20 cellular contexts compared by ENCODE assay signal in the genomic region with DNA sequence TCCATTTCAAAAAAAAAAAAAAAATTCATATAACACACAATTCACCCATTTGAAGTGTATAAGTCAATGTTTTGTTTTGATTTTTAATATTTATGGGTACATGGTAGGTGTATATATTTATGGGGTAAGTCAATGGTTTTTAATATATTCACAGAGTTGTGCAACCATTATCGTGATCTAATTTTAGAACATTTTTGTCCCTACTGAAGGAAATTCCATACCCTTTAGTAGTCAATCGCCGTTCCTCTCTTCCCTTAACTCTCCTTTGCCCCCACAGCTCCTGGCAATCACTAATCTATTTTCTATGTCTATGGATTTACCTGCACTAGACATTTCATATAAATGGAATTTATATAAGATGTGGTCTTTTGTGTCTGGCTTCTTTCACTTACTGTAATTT.
DNase-seq lines count a peak whose midpoint lies in the region; FAIRE-seq and TF ChIP-seq lines count a peak whose summit lies in the region.
"Had no signal": no experiment of that assay in that cellular context is flagged by ENCODE, and none has a peak within 500 bp of the region (broad histone marks: within the 10 kb centered on the region; RNA-seq: fewer than 3 reads in every experiment).

No MANE protein-coding gene starts in this region.

- TF ChIP-seq POLR2A in Peyer's patch (IDR thresholded peaks at IDR 0.05) = no peak

- no peak overlapping the region for H3K14ac ChIP-seq in H9 (ENCODE audit: insufficient read depth, low read length)

- no peaks in the 10 kb centered on the region for H3K79me2 ChIP-seq in H9 (ENCODE audit: insufficient read depth, low read length)

- no peak overlapping the region for H3T11ph ChIP-seq in H9 (ENCODE audit: low read length)

- peak; percentile 12 for DNase-seq in AG10803 (ENCODE audit: low read depth)
- DNase-seq in HS-5 (ENCODE audit: low read depth) = peak; percentile 39
- DNase-seq in bronchial epithelial cell (ENCODE audit: low read depth) = peak; percentile 6
- peak; percentile 3 for DNase-seq in fibroblast of villous mesenchyme (ENCODE audit: low read depth)
- DNase-seq in H9 = no peak
- no peak for DNase-seq in activated gamma-delta T cell (lab: John Stamatoyannopoulos, UW)
- no peak for DNase-seq in dermis blood vessel endothelial cell
- DNase-seq in Peyer's patch = no peak
- DNase-seq: 8988T, C1 segment of cervical spinal cord, DMS153, Karpas-422, MM.1S, NCI-H1105, NCI-H187 treated with DMSO at 0.1 percent for 48 hours, NCI-H774, SHP77 treated with DMSO at 0.1 percent for 48 hours had no signal

- H3K27ac Mint-ChIP-seq in H9 = no peak overlapping the region

- H4K91ac ChIP-seq in H9 (ENCODE audit: insufficient read length, low read depth, low read length) = no peak overlapping the region

- H2BK15ac ChIP-seq in H9 (ENCODE audit: low read depth, low read length) = no peak overlapping the region

- H2AK5ac ChIP-seq in H9 (ENCODE audit: insufficient read length, low read length) = no peak overlapping the region

- H3K9me3 ChIP-seq in H9 (ENCODE audit: control insufficient read depth, low read depth, low read length) (no peaks in the 10 kb centered on the region), Peyer's patch (no peaks in the 10 kb centered on the region)

- no peaks in the 10 kb centered on the region for H3K27me3 ChIP-seq in bronchial epithelial cell (ENCODE audit: control insufficient read depth, insufficient read depth, low read length)
- H3K27me3 ChIP-seq in H9 (ENCODE audit: insufficient read depth, low read length) = no peaks in the 10 kb centered on the region
- no peaks in the 10 kb centered on the region for H3K27me3 ChIP-seq in Peyer's patch

- H3K18ac ChIP-seq in H9 (ENCODE audit: insufficient read length, low read depth, low read length) = no peak overlapping the region

- no peak overlapping the region for H3K27ac ChIP-seq in H9 (ENCODE audit: insufficient read length, low read depth, low read length)
- H3K27ac ChIP-seq in Peyer's patch = no peak overlapping the region

- H3K36me3 Mint-ChIP-seq in H9 (ENCODE audit: insufficient read depth in 1 of 3, low read depth in 3 of 3) = peaks cover 3 to 25% (median 12%) of the 10 kb centered on the region in 3 experiments; a peak in 5 of 7 replicates

- TF ChIP-seq CTCF in AG10803 (conservative IDR thresholded peaks at IDR 0.05; ENCODE audit: low read length) = no peak
- no peak for TF ChIP-seq CTCF in bronchial epithelial cell (IDR thresholded peaks at IDR 0.05; ENCODE audit: insufficient read depth, low read length, severe bottlenecking)
- no peak for TF ChIP-seq CTCF in fibroblast of villous mesenchyme (IDR thresholded peaks at IDR 0.05; ENCODE audit: insufficient read depth, low read depth, low read length)
- TF ChIP-seq CTCF in H9 (conservative IDR thresholded peaks at IDR 0.05) = no peak
- TF ChIP-seq CTCF in Peyer's patch (IDR thresholded peaks at IDR 0.05) = no peak

- no peak overlapping the region for H3K4me2 ChIP-seq in H9 (ENCODE audit: insufficient read depth, insufficient read length, low read length)

- no peak overlapping the region for H2BK120ac ChIP-seq in H9 (ENCODE audit: low read depth, low read length, poor library complexity, severe bottlenecking)

- peaks cover 8% of the 10 kb centered on the region for H3K36me3 ChIP-seq in bronchial epithelial cell (ENCODE audit: control insufficient read depth, insufficient read depth, low read length)
- peaks cover 0 to 73% (median 0%) of the 10 kb centered on the region in 3 donors for H3K36me3 ChIP-seq in Peyer's patch

- H4K8ac ChIP-seq in H9 (replicated peaks; ENCODE audit: insufficient read length, low read depth, low read length) = no peak overlapping the region

- H3K27me3 Mint-ChIP-seq in H9 (ENCODE audit: low read depth) = no peaks in the 10 kb centered on the region

- H3K4me3 Mint-ChIP-seq in H9 = no peak overlapping the region

- H3K4me1 Mint-ChIP-seq in H9 = no peaks in the 10 kb centered on the region

- no peaks in the 10 kb centered on the region for H4K20me1 ChIP-seq in H9 (ENCODE audit: control insufficient read depth, insufficient read depth, insufficient read length)

- no peaks in the 10 kb centered on the region for H3K9me3 Mint-ChIP-seq in H9

- no peak for FAIRE-seq in bronchial epithelial cell (lab: Jason Lieb, UNC)
- FAIRE-seq: GM12891, GM19239, H1 had no signal

- H3K4me1 ChIP-seq in H9 (ENCODE audit: insufficient read depth, low read length) (no peaks in the 10 kb centered on the region), Peyer's patch (no peaks in the 10 kb centered on the region)

- no peak overlapping the region for H3K9ac ChIP-seq in H9 (ENCODE audit: extremely low read depth, insufficient read length, low read length)

- no peak overlapping the region for H2BK5ac ChIP-seq in H9 (ENCODE audit: insufficient read length, low read length)

- H3K23ac ChIP-seq in H9 (ENCODE audit: insufficient read length, low read depth, low read length) = no peak overlapping the region

- no peak overlapping the region for H4K5ac ChIP-seq in H9 (ENCODE audit: insufficient read length, low read depth, low read length)

- no peak overlapping the region for H2AFZ ChIP-seq in H9 (ENCODE audit: low read length)

- H3K56ac ChIP-seq in H9 (ENCODE audit: insufficient read length, low read depth, low read length) = no peak overlapping the region

- H2BK12ac ChIP-seq in H9 (ENCODE audit: insufficient read length, low read depth, low read length) = no peak overlapping the region

- no peak overlapping the region for H2BK20ac ChIP-seq in H9 (ENCODE audit: low read depth, low read length, poor library complexity, severe bottlenecking)

- WGBS in H9 (ENCODE audit: extremely low coverage, insufficient read length, low lambda C conversion rate) = no CpG with 5 or more reads among the region's 3 CpGs

- H3K4me3 ChIP-seq in AG10803 (ENCODE audit: low read length) (no peak overlapping the region), bronchial epithelial cell (ENCODE audit: low read depth, low read length) (no peak overlapping the region), fibroblast of villous mesenchyme (ENCODE audit: low read depth, low read length) (no peak overlapping the region), Peyer's patch (no peak overlapping the region)

- no peaks in the 10 kb centered on the region for H3K79me1 ChIP-seq in H9 (ENCODE audit: insufficient read depth, low read depth, low read length, poor library complexity, severe bottlenecking)

- no peaks in the 10 kb centered on the region for H3K23me2 ChIP-seq in H9 (ENCODE audit: insufficient read length, low read depth, low read length, poor library complexity, severe bottlenecking)

- no peak overlapping the region for H3K4ac ChIP-seq in H9 (ENCODE audit: low read depth, low read length)

Comparison
In these comparisons a context has a peak if more than half of its experiments do, and no peak if none do; other contexts are left out.
1. DNase-seq: peak in AG10803 (single experiment), HS-5 (single experiment), bronchial epithelial cell (single experiment) and fibroblast of villous mesenchyme (single experiment); none in H9 (single experiment), activated gamma-delta T cell (single experiment), dermis blood vessel endothelial cell (single experiment) and Peyer's patch (0 of 3).